21 cellular contexts compared by ENCODE assay signal in genomic region chr10:80442879-80443278, GRCh38. TPM values are rescaled to one million over a fixed set of nuclear protein-coding genes. Genes with fewer than 3 reads are reported as not detected.
DNase-seq lines count a peak whose midpoint lies in the region; ATAC-seq and TF ChIP-seq lines count a peak whose summit lies in the region.
"Had no signal": no experiment of that assay in that cellular context is flagged by ENCODE, and none has a peak within 500 bp of the region (broad histone marks: within the 10 kb centered on the region; RNA-seq: fewer than 3 reads in every experiment).

No MANE protein-coding gene starts in this region.

- peaks cover 13% of the 10 kb centered on the region for H3K27me3 Mint-ChIP-seq in HFFc6 (ENCODE audit: insufficient read depth)

- H3K36me3 ChIP-seq in BLaER1 treated with 17β-estradiol and CSF1 and Interleukin-3, amounts not matched to agents 10 nM and 100 nM, result no peaks in the 10 kb centered on the region
- no peaks in the 10 kb centered on the region for H3K36me3 ChIP-seq in WERI-Rb-1
- H3K36me3 ChIP-seq in mesodermal cell (ENCODE audit: control insufficient read depth, insufficient read depth, low read length), result no peaks in the 10 kb centered on the region
- H3K36me3 ChIP-seq: brain microvascular endothelial cell, sigmoid colon, SJCRH30 had no signal

- H3K4me1 ChIP-seq in BLaER1 treated with 17β-estradiol and CSF1 and Interleukin-3, amounts not matched to agents 10 nM and 100 nM, result peaks cover 34 to 55% (median 47%) of the 10 kb centered on the region in 10 experiments
- peaks cover 17% of the 10 kb centered on the region for H3K4me1 ChIP-seq in mesodermal cell (ENCODE audit: control insufficient read depth, insufficient read depth, low read length, poor library complexity, severe bottlenecking)

- no peak overlapping the region for H3K27ac ChIP-seq in BLaER1 treated with 17β-estradiol and CSF1 and Interleukin-3, amounts not matched to agents 10 nM and 100 nM
- no peak overlapping the region for H3K27ac ChIP-seq in WERI-Rb-1
- peak overlapping the region; percentile 59 for H3K27ac ChIP-seq in mesodermal cell (ENCODE audit: low read depth, low read length, severe bottlenecking)
- H3K27ac ChIP-seq: brain microvascular endothelial cell, sigmoid colon, SJCRH30 had no signal

- H4K20me1 ChIP-seq in BLaER1 treated with 17β-estradiol and CSF1 and Interleukin-3, amounts not matched to agents 10 nM and 100 nM, result no peaks in the 10 kb centered on the region

- no peak for ATAC-seq in GM18861 (IDR thresholded peaks at IDR 0.05; ENCODE audit: unreplicated experiment)
- ATAC-seq in GM18909 (IDR thresholded peaks at IDR 0.05; ENCODE audit: poor library complexity, unreplicated experiment), result no peak
- ATAC-seq: effector memory CD8-positive, alpha-beta T cell had no signal

- TF ChIP-seq CTCF in HFFc6 (IDR thresholded peaks at IDR 0.05) (no peak), WERI-Rb-1 (IDR thresholded peaks at IDR 0.05; ENCODE audit: low read depth, low read length) (no peak)

- H3K4me3 Mint-ChIP-seq in HFFc6, result no peak overlapping the region
- H3K4me3 Mint-ChIP-seq: effector memory CD8-positive, alpha-beta T cell; natural killer cell treated with Interleukin-12 subunit alpha and Interleukin-12 subunit beta and Interleukin-15 and Interleukin-18, amount 100 ng/mL, for 72 hours; T-helper 17 cell had no signal

- no peaks in the 10 kb centered on the region for H3K27me3 ChIP-seq in BLaER1 treated with 17β-estradiol and CSF1 and Interleukin-3, amounts not matched to agents 10 nM and 100 nM
- no peaks in the 10 kb centered on the region for H3K27me3 ChIP-seq in WERI-Rb-1 (ENCODE audit: insufficient read depth, low read depth, severe bottlenecking)
- H3K27me3 ChIP-seq: brain microvascular endothelial cell, sigmoid colon, SJCRH30 had no signal

- DNase-seq in HFFc6 (peak; percentile 59), WERI-Rb-1 (peak; percentile 45), GM19240 (ENCODE audit: insufficient read length, low spot score) (no peak), NCI-H226 (no peak)
- DNase-seq: activated CD4-positive, alpha-beta T cell treated with anti-CD3 and anti-CD28 coated beads, Interleukin-2, amount 50 U/mL, for 48 hours; activated CD4-positive, CD25-positive, alpha-beta regulatory T cell; activated gamma-delta T cell treated with Interleukin-2 at 50 U/mL for 16 hours; brain microvascular endothelial cell; effector memory CD8-positive, alpha-beta T cell; midbrain; NCI-H1105; NCI-H2029 treated with DMSO at 0.1 percent for 48 hours; NK-92 treated with Interleukin-12 subunit alpha and Interleukin-12 subunit beta, amount 100 ng/mL, for 24 hours; sigmoid colon; T-helper 17 cell had no signal

- peaks cover 39% of the 10 kb centered on the region for H3K4me1 Mint-ChIP-seq in HFFc6 (ENCODE audit: low read depth)

- H3K27ac Mint-ChIP-seq in HFFc6, result peak overlapping the region; percentile 56; the same call in 1 of the 2 replicates
- H3K27ac Mint-ChIP-seq: effector memory CD8-positive, alpha-beta T cell had no signal

- H3K36me3 Mint-ChIP-seq in HFFc6 (ENCODE audit: low read depth), result no peaks in the 10 kb centered on the region
- H3K36me3 Mint-ChIP-seq: natural killer cell treated with Interleukin-12 subunit alpha and Interleukin-12 subunit beta and Interleukin-15 and Interleukin-18, amount 100 ng/mL, for 72 hours had no signal

- H3K9me3 Mint-ChIP-seq in HFFc6, result no peaks in the 10 kb centered on the region
- H3K9me3 Mint-ChIP-seq: effector memory CD8-positive, alpha-beta T cell; natural killer cell treated with Interleukin-12 subunit alpha and Interleukin-12 subunit beta and Interleukin-15 and Interleukin-18, amount 100 ng/mL, for 72 hours had no signal

- H3K4me3 ChIP-seq in BLaER1 treated with 17β-estradiol and CSF1 and Interleukin-3, amounts not matched to agents 10 nM and 100 nM, result no peak overlapping the region
- H3K4me3 ChIP-seq in WERI-Rb-1 (ENCODE audit: low read depth, low read length) (no peak overlapping the region), mesodermal cell (ENCODE audit: extremely low read depth, insufficient read depth, low read length, poor library complexity, severe bottlenecking) (no peak overlapping the region)
- H3K4me3 ChIP-seq: sigmoid colon, SJCRH30 had no signal

- 91 to 100% methylated on average over 1 of the region's 3 CpGs for WGBS in mesodermal cell (ENCODE audit: insufficient coverage in 2 of 2), 2 experiments

- no peaks in the 10 kb centered on the region for H3K9me3 ChIP-seq in BLaER1 treated with 17β-estradiol and CSF1 and Interleukin-3, amounts not matched to agents 10 nM and 100 nM (replicated peaks in 1 of 11)
- no peaks in the 10 kb centered on the region for H3K9me3 ChIP-seq in WERI-Rb-1 (ENCODE audit: severe bottlenecking)
- no peaks in the 10 kb centered on the region for H3K9me3 ChIP-seq in mesodermal cell (ENCODE audit: control insufficient read depth, low read length)
- H3K9me3 ChIP-seq: sigmoid colon, SJCRH30 had no signal

- H3K9ac ChIP-seq in BLaER1 treated with 17β-estradiol and CSF1 and Interleukin-3, amounts not matched to agents 10 nM and 100 nM, result peak overlapping the region in 3 of 11 experiments; percentile 5 to 28 (median 25); a peak in 4 of 22 replicates

- H3K4me2 ChIP-seq in BLaER1 treated with 17β-estradiol and CSF1 and Interleukin-3, amounts not matched to agents 10 nM and 100 nM, result peak overlapping the region in 9 of 11 experiments; percentile 0 to 79 (median 64); a peak in 13 of 22 replicates

RNA-seq across cellular contexts. Expression of gene TSPAN14, which starts 11.2 kb away (rescaled TPM):
- total RNA-seq in HFFc6 (2021; fragmentation: NEBNext Ultra II Directional; extraction: Animal tissue kit (Norgen Biotek cat#: 25700)), result 10 to 100 TPM; 72.9 to 96.2 (median 84.5) TPM
- 117 TPM for polyA plus RNA-seq in mesodermal cell (2013, experiment 1 of 2)
- polyA plus RNA-seq in mesodermal cell (2013, experiment 2 of 2), result 90.6 TPM

RNA-seq across cellular contexts. Expression of gene PRXL2A, which starts 34.5 kb away (rescaled TPM):
- under 1 TPM in 3 of 6 experiments, not detected in 3; 0.15 to 0.52 (median 0.28) TPM for total RNA-seq in HFFc6 (2021; fragmentation: NEBNext Ultra II Directional; extraction: Animal tissue kit (Norgen Biotek cat#: 25700))
- 87.4 TPM for polyA plus RNA-seq in mesodermal cell (2013, experiment 1 of 2)
- 88.2 TPM for polyA plus RNA-seq in mesodermal cell (2013, experiment 2 of 2)

Comparison
In these comparisons a context has a peak if more than half of its experiments do, and no peak if none do; other contexts are left out.
1. DNase-seq: peak in HFFc6 (single experiment) and WERI-Rb-1 (single experiment); none in GM19240 (single experiment) and NCI-H226 (single experiment).